12 cellular contexts compared by ENCODE assay signal in genomic region chr1:14522331-14523241, GRCh38.
A peak's percentile ranks its signal among the peaks of the same experiment; 100 is the strongest.
DNase-seq lines count a peak whose midpoint lies in the region; ATAC-seq and TF ChIP-seq lines count a peak whose summit lies in the region.
"Had no signal": no experiment of that assay in that cellular context is flagged by ENCODE, and none has a peak within 500 bp of the region (broad histone marks: within the 10 kb centered on the region; RNA-seq: fewer than 3 reads in every experiment).

No MANE protein-coding gene starts in this region.

- no peak overlapping the region for H3K27ac Mint-ChIP-seq in GM23338
- H3K27ac Mint-ChIP-seq: activated naive CD4-positive, alpha-beta T cell treated with anti-CD3 and anti-CD28 coated beads, Interleukin-2, amount 50 U/mL, for 72 hours had no signal

- 0 out of 2 replicates have a peak, but pooled peaks cover 5% of the 10 kb centered on the region for H3K9me2 ChIP-seq in GM23338 (ENCODE audit: insufficient read depth)

- H3K4me1 Mint-ChIP-seq in GM23338, result no peaks in the 10 kb centered on the region
- H3K4me1 Mint-ChIP-seq: naive thymus-derived CD8-positive, alpha-beta T cell had no signal

- ATAC-seq in GM23338 (peak; percentile 56), GM21529 (IDR thresholded peaks at IDR 0.05; ENCODE audit: unreplicated experiment) (no peak)
- ATAC-seq: naive thymus-derived CD8-positive, alpha-beta T cell had no signal

- peaks cover 2% of the 10 kb centered on the region for H3K27me3 Mint-ChIP-seq in GM23338 (ENCODE audit: insufficient read depth, low read depth, poor library complexity)

- H2AFZ ChIP-seq in GM23338, result no peak overlapping the region

- H3K9me3 Mint-ChIP-seq in GM23338, result no peaks in the 10 kb centered on the region
- H3K9me3 Mint-ChIP-seq: naive thymus-derived CD8-positive, alpha-beta T cell had no signal

- no peaks in the 10 kb centered on the region for H3K79me2 ChIP-seq in GM23338 (replicated peaks; ENCODE audit: insufficient read depth)

- no peak for TF ChIP-seq POLR2A in lower leg skin (IDR thresholded peaks at IDR 0.05)

- H3K36me3 ChIP-seq in GM23338 (ENCODE audit: insufficient read depth), result no peaks in the 10 kb centered on the region
- H3K36me3 ChIP-seq: thyroid gland had no signal

- H3K4me3 ChIP-seq in GM23338, result no peak overlapping the region
- H3K4me3 ChIP-seq in lower leg skin (ENCODE audit: low read depth, poor library complexity, severe bottlenecking), result no peak overlapping the region
- H3K4me3 ChIP-seq: thyroid gland had no signal

- intact Hi-C loops in lower leg skin (cut with DNase I; ENCODE audit: low total_unique reads), result no loop called here

- H3K27me3 ChIP-seq in GM23338 (ENCODE audit: insufficient read depth), result no peaks in the 10 kb centered on the region
- H3K27me3 ChIP-seq: thyroid gland had no signal

- no peak overlapping the region for H3K4me3 Mint-ChIP-seq in GM23338
- H3K4me3 Mint-ChIP-seq: naive thymus-derived CD8-positive, alpha-beta T cell had no signal

- H3K36me3 Mint-ChIP-seq in GM23338 (ENCODE audit: low read depth), result no peaks in the 10 kb centered on the region
- H3K36me3 Mint-ChIP-seq: activated naive CD4-positive, alpha-beta T cell treated with anti-CD3 and anti-CD28 coated beads, Interleukin-2, amount 50 U/mL, for 72 hours; naive thymus-derived CD8-positive, alpha-beta T cell had no signal

- no peak overlapping the region for H3K27ac ChIP-seq in GM23338 (ENCODE audit: low read depth)

- no peaks in the 10 kb centered on the region for H3F3A ChIP-seq in GM23338 (replicated peaks; ENCODE audit: low read depth)

- peak; percentile 71 for DNase-seq in AG08396 (ENCODE audit: low spot score)
- DNase-seq in GM23338 (ENCODE audit: low spot score), result peak; percentile 55
- DNase-seq in astrocyte of the hippocampus (ENCODE audit: low read depth, low spot score), result peak; percentile 84
- DNase-seq in lower leg skin (ENCODE audit: low spot score in 2 of 2), result peak; percentile 43 to 85
- no peak for DNase-seq in DMS114 treated with DMSO at 0.1 percent for 48 hours (lab: John Stamatoyannopoulos, UW; ENCODE audit: unreplicated experiment)
- DNase-seq in RPMI8226, result no peak
- DNase-seq in SIG-M5 (lab: John Stamatoyannopoulos, UW), result no peak
- DNase-seq: naive thymus-derived CD8-positive, alpha-beta T cell; NCI-H2107; thyroid gland had no signal

- H3K4me1 ChIP-seq in GM23338 (ENCODE audit: insufficient read depth), result no peaks in the 10 kb centered on the region
- H3K4me1 ChIP-seq: thyroid gland had no signal

- H3K4me2 ChIP-seq in GM23338, result no peak overlapping the region

- no peak for TF ChIP-seq CTCF in GM23338 (conservative IDR thresholded peaks at IDR 0.05; ENCODE audit: low read depth in 2 of 2)
- TF ChIP-seq CTCF in lower leg skin (IDR thresholded peaks at IDR 0.05), result no peak

- no peaks in the 10 kb centered on the region for H4K20me1 ChIP-seq in GM23338 (replicated peaks; ENCODE audit: insufficient read depth)

- WGBS in lower leg skin, 2 donors, result 44 to 46% methylated on average over 11 of the region's 11 CpGs

TF ChIP-seq in GM23338, 12 proteins besides CTCF, POLR2A, EP300 and RAD21 (continues in another document):
- TF ChIP-seq EZH2phosphoT487 (IDR thresholded peaks at IDR 0.05; ENCODE audit: unreplicated experiment), result no peak
- no peak for TF ChIP-seq ZNF331 (CRISPR knock-in tag; IDR thresholded peaks at IDR 0.05; ENCODE audit: low read depth)
- TF ChIP-seq JUNB (IDR thresholded peaks at IDR 0.05; ENCODE audit: unreplicated experiment), result no peak
- TF ChIP-seq, protein P1, sequence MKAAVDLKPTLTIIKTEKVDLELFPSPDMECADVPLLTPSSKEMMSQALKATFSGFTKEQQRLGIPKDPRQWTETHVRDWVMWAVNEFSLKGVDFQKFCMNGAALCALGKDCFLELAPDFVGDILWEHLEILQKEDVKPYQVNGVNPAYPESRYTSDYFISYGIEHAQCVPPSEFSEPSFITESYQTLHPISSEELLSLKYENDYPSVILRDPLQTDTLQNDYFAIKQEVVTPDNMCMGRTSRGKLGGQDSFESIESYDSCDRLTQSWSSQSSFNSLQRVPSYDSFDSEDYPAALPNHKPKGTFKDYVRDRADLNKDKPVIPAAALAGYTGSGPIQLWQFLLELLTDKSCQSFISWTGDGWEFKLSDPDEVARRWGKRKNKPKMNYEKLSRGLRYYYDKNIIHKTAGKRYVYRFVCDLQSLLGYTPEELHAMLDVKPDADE (IDR thresholded peaks at IDR 0.05), result no peak
- no peak for TF ChIP-seq ZNF462 (CRISPR knock-in tag; IDR thresholded peaks at IDR 0.05)
- TF ChIP-seq CREB1 (CRISPR knock-in tag; IDR thresholded peaks at IDR 0.05; ENCODE audit: low read depth), result no peak
- no peak for TF ChIP-seq EZH2 (IDR thresholded peaks at IDR 0.05; ENCODE audit: low read depth, unreplicated experiment)

Comparison
In these comparisons a context has a peak if more than half of its experiments do, and no peak if none do; other contexts are left out.
1. DNase-seq: peak in AG08396 (single experiment), GM23338 (single experiment), astrocyte of the hippocampus (single experiment) and lower leg skin (2 of 2); none in DMS114 treated with DMSO at 0.1 percent for 48 hours (single experiment), RPMI8226 (single experiment) and SIG-M5 (single experiment).